In genomic region chr18:62732631-62733030, GRCh38 we compare ENCODE assay signal across 23 cellular contexts. TPM values are rescaled to one million over a fixed set of nuclear protein-coding genes. Genes with fewer than 3 reads are reported as not detected.
A peak's percentile ranks its signal among the peaks of the same experiment; 100 is the strongest.
DNase-seq lines count a peak whose midpoint lies in the region; FAIRE-seq and TF ChIP-seq lines count a peak whose summit lies in the region.
"Had no signal": no experiment of that assay in that cellular context is flagged by ENCODE, and none has a peak within 500 bp of the region (broad histone marks: within the 10 kb centered on the region; RNA-seq: fewer than 3 reads in every experiment).

No MANE protein-coding gene starts in this region.

- H3K4me1 ChIP-seq in neutrophil (ENCODE audit: control insufficient read depth in 1 of 2, insufficient read depth in 1 of 2, low read depth in 1 of 2, low read length in 1 of 2): peaks cover 23 to 38% of the 10 kb centered on the region in 2 experiments
- no peaks in the 10 kb centered on the region for H3K4me1 ChIP-seq in Peyer's patch
- H3K4me1 ChIP-seq: A549 had no signal

- H3K27me3 Mint-ChIP-seq in progenitor cell of endocrine pancreas: no peaks in the 10 kb centered on the region

- H3K4me3 ChIP-seq in AG10803 (ENCODE audit: low read length) (no peak overlapping the region), neutrophil (ENCODE audit: low read depth in 1 of 2, low read length in 1 of 2) (no peak overlapping the region), Peyer's patch (no peak overlapping the region)
- H3K4me3 ChIP-seq: A549, GM12878, GM23248 had no signal

- H3K27ac Mint-ChIP-seq in progenitor cell of endocrine pancreas: no peak overlapping the region
- H3K27ac Mint-ChIP-seq: CD8-positive, alpha-beta T cell; HFFc6; IgD-negative memory B cell had no signal

- no peak for TF ChIP-seq POLR2A in Peyer's patch (IDR thresholded peaks at IDR 0.05)

- H3K36me3 ChIP-seq in neutrophil: no peaks in the 10 kb centered on the region
- no peaks in the 10 kb centered on the region for H3K36me3 ChIP-seq in Peyer's patch

- DNase-seq in AG10803 (ENCODE audit: low read depth) (peak; percentile 69), MV-4-11 (lab: John Stamatoyannopoulos, UW) (peak; percentile 28), amniotic epithelial cell (ENCODE audit: low read depth) (peak; percentile 36), Peyer's patch (no peak), progenitor cell of endocrine pancreas (ENCODE audit: low spot score, unreplicated experiment) (no peak), GM19239 (ENCODE audit: insufficient read length, low spot score) (no peak)
- DNase-seq: Calu3; CD8-positive, alpha-beta T cell; DMS79 treated with DMSO at 0.1 percent for 48 hours; EL; GM23248; HCEC 1CT; HFFc6; KBM-7 had no signal

- peaks cover 17% of the 10 kb centered on the region for H3K9me3 Mint-ChIP-seq in progenitor cell of endocrine pancreas (ENCODE audit: low read depth)
- H3K9me3 Mint-ChIP-seq: HFFc6 had no signal

- TF ChIP-seq CTCF in AG10803 (conservative IDR thresholded peaks at IDR 0.05; ENCODE audit: low read length) (no peak), neutrophil (IDR thresholded peaks at IDR 0.05) (no peak), Peyer's patch (IDR thresholded peaks at IDR 0.05) (no peak), progenitor cell of endocrine pancreas (IDR thresholded peaks at IDR 0.05; ENCODE audit: unreplicated experiment) (no peak)

- no peaks in the 10 kb centered on the region for H3K27me3 ChIP-seq in neutrophil
- H3K27me3 ChIP-seq in Peyer's patch: no peaks in the 10 kb centered on the region
- H3K27me3 ChIP-seq: BLaER1 had no signal

- peaks cover 11% of the 10 kb centered on the region for H3K4me1 Mint-ChIP-seq in progenitor cell of endocrine pancreas (ENCODE audit: low read depth)

- no peak for FAIRE-seq in GM19239 (lab: Jason Lieb, UNC)
- FAIRE-seq: A549, GM12878, H54, HepG2 had no signal

- H3K36me3 Mint-ChIP-seq in progenitor cell of endocrine pancreas (ENCODE audit: insufficient read depth): peaks cover 15% of the 10 kb centered on the region

- peak overlapping the region; percentile 64 for H3K27ac ChIP-seq in neutrophil
- no peak overlapping the region for H3K27ac ChIP-seq in Peyer's patch
- H3K27ac ChIP-seq: 22Rv1, A549, BLaER1, GM23248 had no signal

- H3K9me3 ChIP-seq in neutrophil: no peaks in the 10 kb centered on the region
- H3K9me3 ChIP-seq in Peyer's patch: peaks cover 0 to 5% (median 0%) of the 10 kb centered on the region in 4 donors
- H3K9me3 ChIP-seq: A549 had no signal

- no peak overlapping the region for H3K4me3 Mint-ChIP-seq in progenitor cell of endocrine pancreas (ENCODE audit: low read depth)
- H3K4me3 Mint-ChIP-seq: CD14-positive monocyte; CD8-positive, alpha-beta T cell; HFFc6; IgD-negative memory B cell had no signal

RNA-seq across cellular contexts. Expression of gene PHLPP1, which starts 17.3 kb away (rescaled TPM):
- total RNA-seq in Peyer's patch: 10 to 100 TPM; 15.7 to 21.8 (median 20.5) TPM
- total RNA-seq in progenitor cell of endocrine pancreas: 16.5 and 18.0 TPM in 2 replicates

Comparison
In these comparisons a context has a peak if more than half of its experiments do, and no peak if none do; other contexts are left out.
1. DNase-seq: peak in AG10803 (single experiment), MV-4-11 (single experiment) and amniotic epithelial cell (single experiment); none in Peyer's patch (0 of 3), progenitor cell of endocrine pancreas (single experiment) and GM19239 (single experiment).